Comparison of ENCODE assay signal across 15 cellular contexts in genomic region chr17:21370430-21370829, GRCh38. TPM values are rescaled to one million over a fixed set of nuclear protein-coding genes. Genes with fewer than 3 reads are reported as not detected.
DNase-seq lines count a peak whose midpoint lies in the region; TF ChIP-seq lines count a peak whose summit lies in the region.
"Had no signal": no experiment of that assay in that cellular context is flagged by ENCODE, and none has a peak within 500 bp of the region (broad histone marks: within the 10 kb centered on the region; RNA-seq: fewer than 3 reads in every experiment).

No MANE protein-coding gene starts in this region.

- no peaks in the 10 kb centered on the region for H3K9me3 Mint-ChIP-seq in neural progenitor cell
- H3K9me3 Mint-ChIP-seq: activated naive CD4-positive, alpha-beta T cell treated with anti-CD3 and anti-CD28 coated beads, Interleukin-2, amount 50 U/mL, for 24 hours had no signal

- H3K4me3 ChIP-seq in neural progenitor cell: peak overlapping the region; percentile 11

- peaks cover 26% of the 10 kb centered on the region for H3F3A ChIP-seq in neural progenitor cell (ENCODE audit: low read depth)

- no peaks in the 10 kb centered on the region for H3K36me3 Mint-ChIP-seq in neural progenitor cell
- H3K36me3 Mint-ChIP-seq: activated CD8-positive, alpha-beta memory T cell treated with anti-CD3 and anti-CD28 coated beads, Interleukin-2, amount 10 ng/mL, durations not matched to agents 7 days and 5 days; activated naive CD4-positive, alpha-beta T cell treated with anti-CD3 and anti-CD28 coated beads, Interleukin-2, amount 50 U/mL, for 24 hours had no signal

- H2AFZ ChIP-seq in neural progenitor cell (replicated peaks): peak overlapping the region; percentile 35

- H3K79me2 ChIP-seq in neural progenitor cell (ENCODE audit: low read depth): no peaks in the 10 kb centered on the region

- peak overlapping the region; percentile 39 for H3K27ac ChIP-seq in neural progenitor cell

- no peaks in the 10 kb centered on the region for H3K9me3 ChIP-seq in neural progenitor cell (ENCODE audit: low read depth)

- H3K27me3 ChIP-seq in neural progenitor cell: peaks cover 20% of the 10 kb centered on the region

- H3K36me3 ChIP-seq in neural progenitor cell: no peaks in the 10 kb centered on the region

- H3K27me3 Mint-ChIP-seq in neural progenitor cell (ENCODE audit: insufficient read depth, low read depth): peaks cover 20% of the 10 kb centered on the region

- H3K4me1 ChIP-seq in neural progenitor cell: peaks cover 47% of the 10 kb centered on the region

- no peaks in the 10 kb centered on the region for H4K20me1 ChIP-seq in neural progenitor cell (ENCODE audit: low read depth)

- peaks cover 40% of the 10 kb centered on the region for H3K4me1 Mint-ChIP-seq in neural progenitor cell
- H3K4me1 Mint-ChIP-seq: activated CD8-positive, alpha-beta memory T cell treated with anti-CD3 and anti-CD28 coated beads, Interleukin-2, amount 10 ng/mL, durations not matched to agents 7 days and 5 days had no signal

- H3K27ac Mint-ChIP-seq in neural progenitor cell: peak overlapping the region; percentile 6
- H3K27ac Mint-ChIP-seq: activated CD8-positive, alpha-beta memory T cell treated with anti-CD3 and anti-CD28 coated beads, Interleukin-2, amount 10 ng/mL, durations not matched to agents 7 days and 5 days; activated naive CD4-positive, alpha-beta T cell treated with anti-CD3 and anti-CD28 coated beads, Interleukin-2, amount 50 U/mL, for 24 hours had no signal

- DNase-seq in GDM1 (lab: John Stamatoyannopoulos, UW): peak; percentile 13
- DNase-seq in NOMO-1 treated with DMSO at 0.1 percent for 48 hours (lab: John Stamatoyannopoulos, UW; ENCODE audit: unreplicated experiment): peak; percentile 39
- DNase-seq in cardiac septum (ENCODE audit: low spot score): peak; percentile 90
- peak; percentile 90 for DNase-seq in neural progenitor cell (ENCODE audit: low spot score)
- DNase-seq in SW 1271 (lab: John Stamatoyannopoulos, UW): no peak
- no peak for DNase-seq in activated effector memory CD4-positive, alpha-beta T cell treated with anti-CD3 and anti-CD28 coated beads, Interleukin-2, amount 50 U/mL, for 16 hours
- DNase-seq in middle frontal gyrus (ENCODE audit: extremely low spot score, low spot score): no peak
- no peak for DNase-seq in NCI-H146 treated with DMSO at 0.1 percent for 48 hours (lab: John Stamatoyannopoulos, UW; ENCODE audit: unreplicated experiment)
- DNase-seq: activated CD8-positive, alpha-beta memory T cell treated with anti-CD3 and anti-CD28 coated beads, Interleukin-2, amount 10 ng/mL, durations not matched to agents 7 days and 5 days; mammary epithelial cell; NCI-H1417 treated with DMSO at 0.1 percent for 48 hours; NCI-H748 treated with DMSO at 0.1 percent for 48 hours; posterior cingulate gyrus; stimulated activated CD4-positive, alpha-beta T cell treated with anti-CD3 and anti-CD28 coated beads, Interleukin-2, amount 100 ng/mL, for 24 hours had no signal

- H3K9ac ChIP-seq in neural progenitor cell: no peak overlapping the region

- no peak overlapping the region for H3K4me3 Mint-ChIP-seq in neural progenitor cell
- H3K4me3 Mint-ChIP-seq: activated CD8-positive, alpha-beta memory T cell treated with anti-CD3 and anti-CD28 coated beads, Interleukin-2, amount 10 ng/mL, durations not matched to agents 7 days and 5 days; activated naive CD4-positive, alpha-beta T cell treated with anti-CD3 and anti-CD28 coated beads, Interleukin-2, amount 50 U/mL, for 24 hours had no signal

- intact Hi-C loops in cardiac septum (cut with DNase I): no loop called here

- no peak for TF ChIP-seq CTCF in neural progenitor cell (IDR thresholded peaks at IDR 0.05)

- H3K4me2 ChIP-seq in neural progenitor cell: peak overlapping the region; percentile 61

RNA-seq across cellular contexts. Expression of gene KCNJ12, which starts 5.7 kb away (rescaled TPM):
- total RNA-seq in cardiac septum: 11.3 TPM
- 0.56 and 1.8 TPM in 2 replicates for total RNA-seq in neural progenitor cell (ENCODE audit: low replicate concordance)
- total RNA-seq: activated CD8-positive, alpha-beta memory T cell treated with anti-CD3 and anti-CD28 coated beads, Interleukin-2, amount 10 ng/mL, durations not matched to agents 7 days and 5 days; mammary epithelial cell had no signal

Comparison
In these comparisons a context has a peak if more than half of its experiments do, and no peak if none do; other contexts are left out.
1. DNase-seq: peak in GDM1 (single experiment), NOMO-1 treated with DMSO at 0.1 percent for 48 hours (single experiment), cardiac septum (single experiment) and neural progenitor cell (single experiment); none in SW 1271 (0 of 2), activated effector memory CD4-positive, alpha-beta T cell treated with anti-CD3 and anti-CD28 coated beads, Interleukin-2, amount 50 U/mL, for 16 hours (single experiment), middle frontal gyrus (single experiment) and NCI-H146 treated with DMSO at 0.1 percent for 48 hours (single experiment).